Comparison of ENCODE assay signal across 26 cellular contexts in genomic region chr14:104335611-104336010, GRCh38.
"Had no signal": no experiment of that assay in that cellular context is flagged by ENCODE, and none has a peak within 500 bp of the region (broad histone marks: within the 10 kb centered on the region; RNA-seq: fewer than 3 reads in every experiment).

No MANE protein-coding gene starts in this region.

- H3K27me3 ChIP-seq: ascending aorta, pancreas, right atrium auricular region had no signal

- H3K4me3 Mint-ChIP-seq: activated naive CD4-positive, alpha-beta T cell treated with anti-CD3 and anti-CD28 coated beads, Interleukin-2, amount 10 ng/mL, durations not matched to agents 7 days and 5 days; activated naive CD8-positive, alpha-beta T cell treated with anti-CD3 and anti-CD28 coated beads, Interleukin-2, amount 10 ng/mL, durations not matched to agents 7 days and 5 days; brain; dendritic cell treated with granulocyte-macrophage colony-stimulating factor and Interleukin-4, amounts not matched to agents 40 ng/mL and 50 ng/mL, for 4 days; mesothelial cell of epicardium; naive B cell; nephron progenitor cell; stimulated activated naive B cell treated with anti-CD40 and anti-IgM and Interleukin-4, amounts not matched to agents 10 μg/mL and 1 μg/mL and 100 μg/mL, for 72 hours had no signal

- H3K4me1 ChIP-seq: ascending aorta, esophagus squamous epithelium, pancreas, right atrium auricular region, suprapubic skin, tibial nerve had no signal

- H3K27ac ChIP-seq: ascending aorta, epithelial cell of prostate, esophagus squamous epithelium, pancreas, right atrium auricular region, suprapubic skin, tibial nerve had no signal

- DNase-seq: activated CD4-positive, alpha-beta T cell treated with anti-CD3 and anti-CD28 coated beads for 48 hours; activated CD4-positive, alpha-beta T cell treated with anti-CD3 and anti-CD28 coated beads, Interleukin-2, amount 50 U/mL, for 48 hours; activated CD4-positive, CD25-positive, alpha-beta regulatory T cell; activated gamma-delta T cell; activated naive CD4-positive, alpha-beta T cell treated with anti-CD3 and anti-CD28 coated beads, Interleukin-2, amount 10 ng/mL, durations not matched to agents 7 days and 5 days; activated naive CD8-positive, alpha-beta T cell treated with anti-CD3 and anti-CD28 coated beads, Interleukin-2, amount 10 ng/mL, durations not matched to agents 7 days and 5 days; central memory CD4-positive, alpha-beta T cell; effector CD4-positive, alpha-beta T cell; esophagus squamous epithelium; foreskin melanocyte; kidney; left colon; naive B cell; nephron progenitor cell; stimulated activated CD4-positive, alpha-beta T cell treated with anti-CD3 and anti-CD28 coated beads, Interleukin-15, amount 100 ng/mL, for 24 hours; stimulated activated CD4-positive, alpha-beta T cell treated with anti-CD3 and anti-CD28 coated beads, Interleukin-2, amount 100 ng/mL, for 24 hours; stimulated activated naive B cell treated with anti-CD40 and anti-IgM and Interleukin-4, amounts not matched to agents 10 μg/mL and 1 μg/mL and 100 μg/mL, for 72 hours had no signal

- H3K36me3 ChIP-seq: ascending aorta, esophagus squamous epithelium, pancreas, right atrium auricular region, suprapubic skin, tibial nerve had no signal

- H3K27ac Mint-ChIP-seq: activated naive CD4-positive, alpha-beta T cell treated with anti-CD3 and anti-CD28 coated beads, Interleukin-2, amount 10 ng/mL, durations not matched to agents 7 days and 5 days; activated naive CD8-positive, alpha-beta T cell treated with anti-CD3 and anti-CD28 coated beads, Interleukin-2, amount 10 ng/mL, durations not matched to agents 7 days and 5 days; dendritic cell treated with granulocyte-macrophage colony-stimulating factor and Interleukin-4, amounts not matched to agents 40 ng/mL and 50 ng/mL, for 4 days; mesothelial cell of epicardium; naive B cell; nephron progenitor cell; stimulated activated naive B cell treated with anti-CD40 and anti-IgM and Interleukin-4, amounts not matched to agents 10 μg/mL and 1 μg/mL and 100 μg/mL, for 72 hours had no signal

- H3K36me3 Mint-ChIP-seq: brain, mesothelial cell of epicardium had no signal

- H3K9me3 ChIP-seq: ascending aorta, pancreas had no signal

- H3K4me3 ChIP-seq: ascending aorta, esophagus squamous epithelium, pancreas, right atrium auricular region, suprapubic skin, tibial nerve had no signal

- H3K4me1 Mint-ChIP-seq: activated naive CD4-positive, alpha-beta T cell treated with anti-CD3 and anti-CD28 coated beads, Interleukin-2, amount 10 ng/mL, durations not matched to agents 7 days and 5 days; activated naive CD8-positive, alpha-beta T cell treated with anti-CD3 and anti-CD28 coated beads, Interleukin-2, amount 10 ng/mL, durations not matched to agents 7 days and 5 days; mesothelial cell of epicardium; naive B cell; nephron progenitor cell; stimulated activated naive B cell treated with anti-CD40 and anti-IgM and Interleukin-4, amounts not matched to agents 10 μg/mL and 1 μg/mL and 100 μg/mL, for 72 hours had no signal
